19 cellular contexts compared by ENCODE assay signal in the genomic region with DNA sequence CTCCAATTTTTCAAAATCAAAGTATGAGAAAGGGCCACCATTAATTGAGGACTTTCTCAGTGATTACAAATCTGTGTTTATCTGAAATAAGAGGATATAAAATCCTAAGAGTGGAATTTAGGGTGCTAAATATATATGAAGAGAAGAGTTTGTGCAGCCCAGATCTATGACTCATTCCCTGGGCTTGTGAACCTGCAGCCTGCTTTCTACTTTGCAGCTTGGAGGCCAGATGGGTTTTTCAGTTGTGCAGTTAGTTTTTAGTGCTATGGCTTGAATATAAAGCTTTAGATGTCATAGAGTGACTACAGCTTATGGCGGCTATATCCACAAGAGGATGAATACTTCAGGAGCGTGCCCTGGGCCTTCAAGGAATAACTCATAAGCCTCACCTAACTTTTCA.
"Had no signal": no experiment of that assay in that cellular context is flagged by ENCODE, and none has a peak within 500 bp of the region (broad histone marks: within the 10 kb centered on the region; RNA-seq: fewer than 3 reads in every experiment).

No MANE protein-coding gene starts in this region.

- H3K9ac ChIP-seq: parathyroid adenoma had no signal

- DNase-seq: activated CD4-positive, alpha-beta T cell treated with anti-CD3 and anti-CD28 coated beads, Interleukin-2, amount 10 ng/mL, durations not matched to agents 7 days and 5 days; activated CD8-positive, alpha-beta T cell treated with anti-CD3 and anti-CD28 coated beads, Interleukin-2, amount 10 ng/mL, durations not matched to agents 7 days and 5 days; activated naive CD4-positive, alpha-beta T cell treated with anti-CD3 and anti-CD28 coated beads for 36 hours; activated T-cell treated with anti-CD3 and anti-CD28 coated beads, Interleukin-2, amount 50 U/mL, for 24 hours; cerebellar nuclear complex; effector CD4-positive, alpha-beta T cell; gastrocnemius medialis; heart left ventricle; mesendoderm; natural killer cell; retina; stimulated activated CD8-positive, alpha-beta memory T cell treated with anti-CD3 and anti-CD28 coated beads, Interleukin-4, amount 100 ng/mL, for 48 hours; stimulated activated naive CD4-positive, alpha-beta T cell treated with Interleukin-2 at 50 U/mL for 16 hours; tibial artery had no signal

- H3K4me1 ChIP-seq: gastrocnemius medialis, heart left ventricle, parathyroid adenoma, tibial artery had no signal

- H3K36me3 ChIP-seq: gastrocnemius medialis, heart left ventricle, neutrophil, tibial artery had no signal

- H3K36me3 Mint-ChIP-seq: natural killer cell had no signal

- H3K27me3 Mint-ChIP-seq: activated CD4-positive, alpha-beta T cell treated with anti-CD3 and anti-CD28 coated beads, Interleukin-2, amount 10 ng/mL, durations not matched to agents 7 days and 5 days; activated T-cell treated with anti-CD3 and anti-CD28 coated beads, Interleukin-2, amount 50 U/mL, for 24 hours had no signal

- ATAC-seq: activated CD4-positive, CD25-positive, alpha-beta regulatory T cell treated with anti-CD3 and anti-CD28 coated beads, Interleukin-2, amount 50 U/mL, for 24 hours; activated CD8-positive, alpha-beta T cell treated with anti-CD3 and anti-CD28 coated beads, Interleukin-2, amount 10 ng/mL, durations not matched to agents 7 days and 5 days; esophagus mucosa; gastrocnemius medialis; heart left ventricle; natural killer cell had no signal

- H3K27me3 ChIP-seq: gastrocnemius medialis, heart left ventricle, neutrophil, tibial artery had no signal

- H3K4me3 Mint-ChIP-seq: activated CD4-positive, alpha-beta T cell treated with anti-CD3 and anti-CD28 coated beads, Interleukin-2, amount 10 ng/mL, durations not matched to agents 7 days and 5 days; activated CD8-positive, alpha-beta T cell treated with anti-CD3 and anti-CD28 coated beads, Interleukin-2, amount 10 ng/mL, durations not matched to agents 7 days and 5 days; activated naive CD4-positive, alpha-beta T cell treated with anti-CD3 and anti-CD28 coated beads for 36 hours; activated T-cell treated with anti-CD3 and anti-CD28 coated beads, Interleukin-2, amount 50 U/mL, for 24 hours; natural killer cell; T-helper 1 cell treated with Interleukin-12 subunit alpha and Interleukin-12 subunit beta and Interleukin-4 antibody, amounts not matched to agents 30 μg/mL and 1 μg/mL, for 36 hours had no signal

- H3K9me3 ChIP-seq: gastrocnemius medialis, heart left ventricle, neutrophil, tibial artery had no signal

- H3K4me1 Mint-ChIP-seq: activated CD4-positive, alpha-beta T cell treated with anti-CD3 and anti-CD28 coated beads, Interleukin-2, amount 10 ng/mL, durations not matched to agents 7 days and 5 days; natural killer cell had no signal

- H3K4me3 ChIP-seq: gastrocnemius medialis, heart left ventricle, tibial artery had no signal

- H3K79me2 ChIP-seq: parathyroid adenoma had no signal

- H3K27ac ChIP-seq: gastrocnemius medialis, heart left ventricle, neutrophil, parathyroid adenoma, tibial artery had no signal

- H3K27ac Mint-ChIP-seq: activated CD4-positive, alpha-beta T cell treated with anti-CD3 and anti-CD28 coated beads, Interleukin-2, amount 10 ng/mL, durations not matched to agents 7 days and 5 days; activated CD8-positive, alpha-beta T cell treated with anti-CD3 and anti-CD28 coated beads, Interleukin-2, amount 10 ng/mL, durations not matched to agents 7 days and 5 days; activated naive CD4-positive, alpha-beta T cell treated with anti-CD3 and anti-CD28 coated beads for 36 hours; activated T-cell treated with anti-CD3 and anti-CD28 coated beads, Interleukin-2, amount 50 U/mL, for 24 hours; natural killer cell; T-helper 1 cell treated with Interleukin-12 subunit alpha and Interleukin-12 subunit beta and Interleukin-4 antibody, amounts not matched to agents 30 μg/mL and 1 μg/mL, for 36 hours had no signal

- H3K9me3 Mint-ChIP-seq: T-helper 1 cell treated with Interleukin-12 subunit alpha and Interleukin-12 subunit beta and Interleukin-4 antibody, amounts not matched to agents 30 μg/mL and 1 μg/mL, for 36 hours had no signal

- H2AFZ ChIP-seq: parathyroid adenoma had no signal
